ENCODE assay signal across 9 cellular contexts in genomic region chr2:102975996-102976636, GRCh38.
DNase-seq lines count a peak whose midpoint lies in the region; ATAC-seq and TF ChIP-seq lines count a peak whose summit lies in the region.
"Had no signal": no experiment of that assay in that cellular context is flagged by ENCODE, and none has a peak within 500 bp of the region (broad histone marks: within the 10 kb centered on the region; RNA-seq: fewer than 3 reads in every experiment).

No MANE protein-coding gene starts in this region.

- H3K4me1 Mint-ChIP-seq in chondrocyte (ENCODE audit: low read depth) = peaks cover 11% of the 10 kb centered on the region
- H3K4me1 Mint-ChIP-seq in nephron progenitor cell = peaks cover 17% of the 10 kb centered on the region
- no peaks in the 10 kb centered on the region for H3K4me1 Mint-ChIP-seq in CD4-positive, alpha-beta T cell (ENCODE audit: low read depth)

- TF ChIP-seq CTCF in chondrocyte (IDR thresholded peaks at IDR 0.05) (peak; percentile 79), nephron progenitor cell (IDR thresholded peaks at IDR 0.05) (peak; percentile 87)
- no peak for TF ChIP-seq CTCF in CD4-positive, alpha-beta T cell (IDR thresholded peaks at IDR 0.05)

- H3K9me3 Mint-ChIP-seq in chondrocyte (ENCODE audit: low read depth) (no peaks in the 10 kb centered on the region), nephron progenitor cell (no peaks in the 10 kb centered on the region)
- no peaks in the 10 kb centered on the region for H3K9me3 Mint-ChIP-seq in CD4-positive, alpha-beta T cell

- CTCF ChIA-PET in HEK293T (lab: Yijun Ruan, JAX) = interaction anchor here (0.6 to 1.2 kb wide), 4 partner anchors 19 to 899 kb away, joined by 3 to 5 read pairs (median 3); no protein-coding TSS in a partner anchor
- CTCF ChIA-PET in CD4-positive, alpha-beta T cell (lab: Charles Lee) = no interaction called here

- H3K27me3 ChIP-seq in CD4-positive, alpha-beta T cell (ENCODE audit: control insufficient read depth, insufficient read depth, low read length) = no peaks in the 10 kb centered on the region

- peaks cover 7% of the 10 kb centered on the region for H3K27me3 Mint-ChIP-seq in chondrocyte (ENCODE audit: low read depth)
- H3K27me3 Mint-ChIP-seq in nephron progenitor cell (ENCODE audit: low read depth, poor library complexity) = peaks cover 3% of the 10 kb centered on the region
- peaks cover 17% of the 10 kb centered on the region for H3K27me3 Mint-ChIP-seq in CD4-positive, alpha-beta T cell

- H3K9me3 ChIP-seq in CD4-positive, alpha-beta T cell (ENCODE audit: control insufficient read depth, low read length) = no peaks in the 10 kb centered on the region

- no peak for ATAC-seq in CD4-positive, alpha-beta T cell (ENCODE audit: poor library complexity)

- DNase-seq in G401 (ENCODE audit: low spot score) (peak; percentile 34), HEK293T (ENCODE audit: extremely low spot score) (peak; percentile 62), NCI-H526 (lab: John Stamatoyannopoulos, UW) (peak; percentile 39 to 79), chondrocyte (ENCODE audit: low spot score) (no peak), nephron progenitor cell (peak; percentile 57), cerebellum (ENCODE audit: low spot score) (no peak)
- no peak for DNase-seq in effector CD4-positive, alpha-beta T cell
- no peak for DNase-seq in CD4-positive, alpha-beta T cell

- H3K27ac Mint-ChIP-seq in chondrocyte (ENCODE audit: unreplicated experiment) (no peak overlapping the region), nephron progenitor cell (peak overlapping the region; percentile 29)
- no peak overlapping the region for H3K27ac Mint-ChIP-seq in CD4-positive, alpha-beta T cell

- no peak overlapping the region for H3K4me3 Mint-ChIP-seq in chondrocyte (ENCODE audit: unreplicated experiment)
- no peak overlapping the region for H3K4me3 Mint-ChIP-seq in nephron progenitor cell
- no peak overlapping the region for H3K4me3 Mint-ChIP-seq in CD4-positive, alpha-beta T cell

- intact Hi-C loops in CD4-positive, alpha-beta T cell (cut with DNase I, micrococcal nuclease) = no loop called here

- in situ Hi-C loops in G401 (cut with HindIII; ENCODE audit: low sequenced_read_pairs) = no loop called here

- no peaks in the 10 kb centered on the region for H3K36me3 Mint-ChIP-seq in chondrocyte (ENCODE audit: low read depth)
- H3K36me3 Mint-ChIP-seq in nephron progenitor cell (ENCODE audit: low read depth) = no peaks in the 10 kb centered on the region
- no peaks in the 10 kb centered on the region for H3K36me3 Mint-ChIP-seq in CD4-positive, alpha-beta T cell (ENCODE audit: low read depth)

- POLR2A ChIA-PET in HEK293T (lab: Yijun Ruan, JAX) = no interaction called here
- POLR2A ChIA-PET in CD4-positive, alpha-beta T cell (lab: Charles Lee) = no interaction called here

- no peak overlapping the region for H3K27ac ChIP-seq in CD4-positive, alpha-beta T cell (ENCODE audit: low read depth, low read length)
- H3K27ac ChIP-seq: SK-N-MC had no signal

TF ChIP-seq in HEK293T, 16 proteins besides CTCF, POLR2A, EP300 and RAD21:
- no peak for TF ChIP-seq ZNF384 (IDR thresholded peaks at IDR 0.05)
- TF ChIP-seq SUZ12 (IDR thresholded peaks at IDR 0.05) = no peak
- no peak for TF ChIP-seq TARDBP (IDR thresholded peaks at IDR 0.05)
- TF ChIP-seq ELF4 (IDR thresholded peaks at IDR 0.05) = no peak
- no peak for TF ChIP-seq SP1 (IDR thresholded peaks at IDR 0.05)
- TF ChIP-seq, protein P1, sequence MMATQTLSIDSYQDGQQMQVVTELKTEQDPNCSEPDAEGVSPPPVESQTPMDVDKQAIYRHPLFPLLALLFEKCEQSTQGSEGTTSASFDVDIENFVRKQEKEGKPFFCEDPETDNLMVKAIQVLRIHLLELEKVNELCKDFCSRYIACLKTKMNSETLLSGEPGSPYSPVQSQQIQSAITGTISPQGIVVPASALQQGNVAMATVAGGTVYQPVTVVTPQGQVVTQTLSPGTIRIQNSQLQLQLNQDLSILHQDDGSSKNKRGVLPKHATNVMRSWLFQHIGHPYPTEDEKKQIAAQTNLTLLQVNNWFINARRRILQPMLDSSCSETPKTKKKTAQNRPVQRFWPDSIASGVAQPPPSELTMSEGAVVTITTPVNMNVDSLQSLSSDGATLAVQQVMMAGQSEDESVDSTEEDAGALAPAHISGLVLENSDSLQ (IDR thresholded peaks at IDR 0.05) = no peak
- TF ChIP-seq LEF1 (IDR thresholded peaks at IDR 0.05; ENCODE audit: borderline replicate concordance) = no peak
- TF ChIP-seq ARNT (IDR thresholded peaks at IDR 0.05) = no peak
- TF ChIP-seq HDGF (IDR thresholded peaks at IDR 0.05; ENCODE audit: borderline replicate concordance) = no peak
- TF ChIP-seq NFRKB (IDR thresholded peaks at IDR 0.05) = no peak
- TF ChIP-seq L3MBTL2 (conservative IDR thresholded peaks at IDR 0.05) = no peak
- TF ChIP-seq FOXM1 (IDR thresholded peaks at IDR 0.05; ENCODE audit: borderline replicate concordance) = no peak
- TF ChIP-seq BHLHE40 (IDR thresholded peaks at IDR 0.05; ENCODE audit: borderline replicate concordance) = no peak
- no peak for TF ChIP-seq FOXK2 (IDR thresholded peaks at IDR 0.05)
- no peak for TF ChIP-seq FOXA1 (IDR thresholded peaks at IDR 0.05)
- no peak for TF ChIP-seq CTBP1 (IDR thresholded peaks at IDR 0.05; ENCODE audit: borderline replicate concordance)

Comparison
In these comparisons a context has a peak if more than half of its experiments do, and no peak if none do; other contexts are left out.
1. DNase-seq: peak in G401 (single experiment), HEK293T (single experiment), NCI-H526 (2 of 2) and nephron progenitor cell (single experiment); none in chondrocyte (single experiment), effector CD4-positive, alpha-beta T cell (single experiment), cerebellum (single experiment) and CD4-positive, alpha-beta T cell (0 of 10).